In the genomic region with DNA sequence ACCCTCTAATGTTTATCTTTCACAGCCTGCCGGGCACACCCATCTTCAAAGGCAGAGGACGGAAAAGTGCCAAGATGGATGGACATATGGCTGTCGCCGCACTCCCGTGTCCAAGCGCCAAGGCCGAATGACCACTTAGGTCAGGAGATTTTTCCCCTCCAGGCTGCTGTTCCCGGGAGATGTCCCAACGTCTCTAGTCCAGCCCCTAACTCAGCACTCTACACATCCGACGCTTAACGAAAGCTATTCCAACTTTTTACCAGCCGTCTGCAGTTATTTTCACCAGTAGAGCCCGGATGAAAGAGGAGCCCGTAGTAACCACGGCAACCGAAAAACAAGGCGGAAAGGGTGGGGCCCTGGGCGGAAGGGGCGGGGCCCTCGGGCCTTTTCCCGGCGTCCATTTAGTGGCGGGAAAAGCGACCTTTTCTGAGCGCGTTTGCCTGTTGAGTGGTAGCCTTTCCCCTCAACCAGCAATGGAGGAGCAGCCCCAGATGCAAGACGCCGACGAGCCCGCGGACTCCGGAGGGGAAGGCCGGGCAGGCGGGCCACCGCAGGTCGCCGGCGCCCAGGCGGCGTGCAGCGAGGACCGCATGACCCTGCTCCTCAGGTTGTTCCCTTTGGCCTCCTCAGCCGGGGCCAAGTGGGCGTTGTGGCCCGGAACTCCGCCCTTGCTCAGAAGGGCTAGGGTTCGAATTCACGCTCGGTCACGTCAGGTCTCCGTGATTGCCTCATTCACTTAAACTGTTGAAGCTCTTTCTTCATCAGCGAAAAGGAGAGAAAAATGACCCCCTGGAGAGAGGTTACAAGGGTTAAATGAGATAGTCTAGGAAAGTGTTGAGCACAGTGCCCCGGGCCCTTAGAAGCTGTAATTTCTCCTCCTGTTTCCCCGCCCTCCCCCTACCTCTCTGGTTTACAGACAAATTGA, we compare ENCODE assay signal across 1 cellular context.
TF ChIP-seq lines count a peak whose summit lies in the region.

A gene with protein sequence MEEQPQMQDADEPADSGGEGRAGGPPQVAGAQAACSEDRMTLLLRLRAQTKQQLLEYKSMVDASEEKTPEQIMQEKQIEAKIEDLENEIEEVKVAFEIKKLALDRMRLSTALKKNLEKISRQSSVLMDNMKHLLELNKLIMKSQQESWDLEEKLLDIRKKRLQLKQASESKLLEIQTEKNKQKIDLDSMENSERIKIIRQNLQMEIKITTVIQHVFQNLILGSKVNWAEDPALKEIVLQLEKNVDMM (plus strand): TSS at position 422 of the 925 bp plus-strand sequence. CDS start 52 bp downstream, at position 474.

TF ChIP-seq in K562, 482 proteins besides CTCF, POLR2A, EP300 and RAD21 (continued from another document and continues in another):
- TF ChIP-seq ZSCAN32 (CRISPR knock-in tag; IDR thresholded peaks at IDR 0.05), result no peak
- TF ChIP-seq, protein P1, sequence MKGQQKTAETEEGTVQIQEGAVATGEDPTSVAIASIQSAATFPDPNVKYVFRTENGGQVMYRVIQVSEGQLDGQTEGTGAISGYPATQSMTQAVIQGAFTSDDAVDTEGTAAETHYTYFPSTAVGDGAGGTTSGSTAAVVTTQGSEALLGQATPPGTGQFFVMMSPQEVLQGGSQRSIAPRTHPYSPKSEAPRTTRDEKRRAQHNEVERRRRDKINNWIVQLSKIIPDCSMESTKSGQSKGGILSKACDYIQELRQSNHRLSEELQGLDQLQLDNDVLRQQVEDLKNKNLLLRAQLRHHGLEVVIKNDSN (CRISPR knock-in tag; IDR thresholded peaks at IDR 0.05), result peak; percentile 51
- TF ChIP-seq, protein P2, sequence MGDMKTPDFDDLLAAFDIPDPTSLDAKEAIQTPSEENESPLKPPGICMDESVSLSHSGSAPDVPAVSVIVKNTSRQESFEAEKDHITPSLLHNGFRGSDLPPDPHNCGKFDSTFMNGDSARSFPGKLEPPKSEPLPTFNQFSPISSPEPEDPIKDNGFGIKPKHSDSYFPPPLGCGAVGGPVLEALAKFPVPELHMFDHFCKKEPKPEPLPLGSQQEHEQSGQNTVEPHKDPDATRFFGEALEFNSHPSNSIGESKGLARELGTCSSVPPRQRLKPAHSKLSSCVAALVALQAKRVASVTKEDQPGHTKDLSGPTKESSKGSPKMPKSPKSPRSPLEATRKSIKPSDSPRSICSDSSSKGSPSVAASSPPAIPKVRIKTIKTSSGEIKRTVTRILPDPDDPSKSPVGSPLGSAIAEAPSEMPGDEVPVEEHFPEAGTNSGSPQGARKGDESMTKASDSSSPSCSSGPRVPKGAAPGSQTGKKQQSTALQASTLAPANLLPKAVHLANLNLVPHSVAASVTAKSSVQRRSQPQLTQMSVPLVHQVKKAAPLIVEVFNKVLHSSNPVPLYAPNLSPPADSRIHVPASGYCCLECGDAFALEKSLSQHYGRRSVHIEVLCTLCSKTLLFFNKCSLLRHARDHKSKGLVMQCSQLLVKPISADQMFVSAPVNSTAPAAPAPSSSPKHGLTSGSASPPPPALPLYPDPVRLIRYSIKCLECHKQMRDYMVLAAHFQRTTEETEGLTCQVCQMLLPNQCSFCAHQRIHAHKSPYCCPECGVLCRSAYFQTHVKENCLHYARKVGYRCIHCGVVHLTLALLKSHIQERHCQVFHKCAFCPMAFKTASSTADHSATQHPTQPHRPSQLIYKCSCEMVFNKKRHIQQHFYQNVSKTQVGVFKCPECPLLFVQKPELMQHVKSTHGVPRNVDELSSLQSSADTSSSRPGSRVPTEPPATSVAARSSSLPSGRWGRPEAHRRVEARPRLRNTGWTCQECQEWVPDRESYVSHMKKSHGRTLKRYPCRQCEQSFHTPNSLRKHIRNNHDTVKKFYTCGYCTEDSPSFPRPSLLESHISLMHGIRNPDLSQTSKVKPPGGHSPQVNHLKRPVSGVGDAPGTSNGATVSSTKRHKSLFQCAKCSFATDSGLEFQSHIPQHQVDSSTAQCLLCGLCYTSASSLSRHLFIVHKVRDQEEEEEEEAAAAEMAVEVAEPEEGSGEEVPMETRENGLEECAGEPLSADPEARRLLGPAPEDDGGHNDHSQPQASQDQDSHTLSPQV (IDR thresholded peaks at IDR 0.05), result peak; percentile 66; the same call in 1 of the 2 replicates
- no peak for TF ChIP-seq ZNF644 (tag; IDR thresholded peaks at IDR 0.05; ENCODE audit: low read depth)
- TF ChIP-seq, protein P3, sequence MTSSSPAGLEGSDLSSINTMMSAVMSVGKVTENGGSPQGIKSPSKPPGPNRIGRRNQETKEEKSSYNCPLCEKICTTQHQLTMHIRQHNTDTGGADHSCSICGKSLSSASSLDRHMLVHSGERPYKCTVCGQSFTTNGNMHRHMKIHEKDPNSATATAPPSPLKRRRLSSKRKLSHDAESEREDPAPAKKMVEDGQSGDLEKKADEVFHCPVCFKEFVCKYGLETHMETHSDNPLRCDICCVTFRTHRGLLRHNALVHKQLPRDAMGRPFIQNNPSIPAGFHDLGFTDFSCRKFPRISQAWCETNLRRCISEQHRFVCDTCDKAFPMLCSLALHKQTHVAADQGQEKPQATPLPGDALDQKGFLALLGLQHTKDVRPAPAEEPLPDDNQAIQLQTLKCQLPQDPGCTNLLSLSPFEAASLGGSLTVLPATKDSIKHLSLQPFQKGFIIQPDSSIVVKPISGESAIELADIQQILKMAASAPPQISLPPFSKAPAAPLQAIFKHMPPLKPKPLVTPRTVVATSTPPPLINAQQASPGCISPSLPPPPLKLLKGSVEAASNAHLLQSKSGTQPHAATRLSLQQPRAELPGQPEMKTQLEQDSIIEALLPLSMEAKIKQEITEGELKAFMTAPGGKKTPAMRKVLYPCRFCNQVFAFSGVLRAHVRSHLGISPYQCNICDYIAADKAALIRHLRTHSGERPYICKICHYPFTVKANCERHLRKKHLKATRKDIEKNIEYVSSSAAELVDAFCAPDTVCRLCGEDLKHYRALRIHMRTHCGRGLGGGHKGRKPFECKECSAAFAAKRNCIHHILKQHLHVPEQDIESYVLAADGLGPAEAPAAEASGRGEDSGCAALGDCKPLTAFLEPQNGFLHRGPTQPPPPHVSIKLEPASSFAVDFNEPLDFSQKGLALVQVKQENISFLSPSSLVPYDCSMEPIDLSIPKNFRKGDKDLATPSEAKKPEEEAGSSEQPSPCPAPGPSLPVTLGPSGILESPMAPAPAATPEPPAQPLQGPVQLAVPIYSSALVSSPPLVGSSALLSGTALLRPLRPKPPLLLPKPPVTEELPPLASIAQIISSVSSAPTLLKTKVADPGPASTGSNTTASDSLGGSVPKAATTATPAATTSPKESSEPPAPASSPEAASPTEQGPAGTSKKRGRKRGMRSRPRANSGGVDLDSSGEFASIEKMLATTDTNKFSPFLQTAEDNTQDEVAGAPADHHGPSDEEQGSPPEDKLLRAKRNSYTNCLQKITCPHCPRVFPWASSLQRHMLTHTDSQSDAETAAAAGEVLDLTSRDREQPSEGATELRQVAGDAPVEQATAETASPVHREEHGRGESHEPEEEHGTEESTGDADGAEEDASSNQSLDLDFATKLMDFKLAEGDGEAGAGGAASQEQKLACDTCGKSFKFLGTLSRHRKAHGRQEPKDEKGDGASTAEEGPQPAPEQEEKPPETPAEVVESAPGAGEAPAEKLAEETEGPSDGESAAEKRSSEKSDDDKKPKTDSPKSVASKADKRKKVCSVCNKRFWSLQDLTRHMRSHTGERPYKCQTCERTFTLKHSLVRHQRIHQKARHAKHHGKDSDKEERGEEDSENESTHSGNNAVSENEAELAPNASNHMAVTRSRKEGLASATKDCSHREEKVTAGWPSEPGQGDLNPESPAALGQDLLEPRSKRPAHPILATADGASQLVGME (CRISPR knock-in tag; IDR thresholded peaks at IDR 0.05), result peak; percentile 13; the same call in 1 of the 2 replicates
- TF ChIP-seq, protein P4, sequence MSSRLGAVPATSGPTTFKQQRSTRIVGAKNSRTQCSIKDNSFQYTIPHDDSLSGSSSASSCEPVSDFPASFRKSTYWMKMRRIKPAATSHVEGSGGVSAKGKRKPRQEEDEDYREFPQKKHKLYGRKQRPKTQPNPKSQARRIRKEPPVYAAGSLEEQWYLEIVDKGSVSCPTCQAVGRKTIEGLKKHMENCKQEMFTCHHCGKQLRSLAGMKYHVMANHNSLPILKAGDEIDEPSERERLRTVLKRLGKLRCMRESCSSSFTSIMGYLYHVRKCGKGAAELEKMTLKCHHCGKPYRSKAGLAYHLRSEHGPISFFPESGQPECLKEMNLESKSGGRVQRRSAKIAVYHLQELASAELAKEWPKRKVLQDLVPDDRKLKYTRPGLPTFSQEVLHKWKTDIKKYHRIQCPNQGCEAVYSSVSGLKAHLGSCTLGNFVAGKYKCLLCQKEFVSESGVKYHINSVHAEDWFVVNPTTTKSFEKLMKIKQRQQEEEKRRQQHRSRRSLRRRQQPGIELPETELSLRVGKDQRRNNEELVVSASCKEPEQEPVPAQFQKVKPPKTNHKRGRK (tag; IDR thresholded peaks at IDR 0.05), result no peak
- TF ChIP-seq MCM3 (IDR thresholded peaks at IDR 0.05), result no peak
- TF ChIP-seq TCF7 (IDR thresholded peaks at IDR 0.05; ENCODE audit: borderline replicate concordance), result no peak
- no peak; the same call in 1 of the 2 replicates for TF ChIP-seq SOX6 (IDR thresholded peaks at IDR 0.05)
- TF ChIP-seq CTBP1 (IDR thresholded peaks at IDR 0.05; ENCODE audit: borderline replicate concordance), result peak; percentile 21; the same call in 1 of the 2 replicates
- TF ChIP-seq, protein P5, sequence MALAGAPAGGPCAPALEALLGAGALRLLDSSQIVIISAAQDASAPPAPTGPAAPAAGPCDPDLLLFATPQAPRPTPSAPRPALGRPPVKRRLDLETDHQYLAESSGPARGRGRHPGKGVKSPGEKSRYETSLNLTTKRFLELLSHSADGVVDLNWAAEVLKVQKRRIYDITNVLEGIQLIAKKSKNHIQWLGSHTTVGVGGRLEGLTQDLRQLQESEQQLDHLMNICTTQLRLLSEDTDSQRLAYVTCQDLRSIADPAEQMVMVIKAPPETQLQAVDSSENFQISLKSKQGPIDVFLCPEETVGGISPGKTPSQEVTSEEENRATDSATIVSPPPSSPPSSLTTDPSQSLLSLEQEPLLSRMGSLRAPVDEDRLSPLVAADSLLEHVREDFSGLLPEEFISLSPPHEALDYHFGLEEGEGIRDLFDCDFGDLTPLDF (CRISPR knock-in tag; IDR thresholded peaks at IDR 0.05), result peak; percentile 79
- TF ChIP-seq HIVEP1 (CRISPR knock-in tag; IDR thresholded peaks at IDR 0.05), result no peak
- TF ChIP-seq TEAD4 (IDR thresholded peaks at IDR 0.05; ENCODE audit: low read length), result no peak
- no peak for TF ChIP-seq TEAD4 (CRISPR knock-in tag; IDR thresholded peaks at IDR 0.05; ENCODE audit: borderline replicate concordance)
- TF ChIP-seq, protein P6, sequence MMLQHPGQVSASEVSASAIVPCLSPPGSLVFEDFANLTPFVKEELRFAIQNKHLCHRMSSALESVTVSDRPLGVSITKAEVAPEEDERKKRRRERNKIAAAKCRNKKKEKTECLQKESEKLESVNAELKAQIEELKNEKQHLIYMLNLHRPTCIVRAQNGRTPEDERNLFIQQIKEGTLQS (IDR thresholded peaks at IDR 0.05), result peak; percentile 87
- TF ChIP-seq, protein P6 (CRISPR knock-in tag; conservative IDR thresholded peaks at IDR 0.05), result no peak; the same call in 1 of the 2 replicates
- no peak for TF ChIP-seq PURB (CRISPR knock-in tag; IDR thresholded peaks at IDR 0.05; ENCODE audit: low read depth)
- no peak for TF ChIP-seq TEAD2 (tag; IDR thresholded peaks at IDR 0.05)
- TF ChIP-seq ZNF586 (CRISPR knock-in tag; conservative IDR thresholded peaks at IDR 0.05), result no peak
- TF ChIP-seq ZNF830 (CRISPR knock-in tag; IDR thresholded peaks at IDR 0.05), result no peak
- TF ChIP-seq, protein P7, sequence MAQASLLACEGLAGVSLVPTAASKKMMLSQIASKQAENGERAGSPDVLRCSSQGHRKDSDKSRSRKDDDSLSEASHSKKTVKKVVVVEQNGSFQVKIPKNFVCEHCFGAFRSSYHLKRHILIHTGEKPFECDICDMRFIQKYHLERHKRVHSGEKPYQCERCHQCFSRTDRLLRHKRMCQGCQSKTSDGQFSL (CRISPR knock-in tag; IDR thresholded peaks at IDR 0.05), result no peak
- TF ChIP-seq, protein P7 (tag; IDR thresholded peaks at IDR 0.05), result no peak
- no peak for TF ChIP-seq RAD51 (IDR thresholded peaks at IDR 0.05; ENCODE audit: borderline replicate concordance, low read depth)
- no peak for TF ChIP-seq ZNF717 (CRISPR knock-in tag; IDR thresholded peaks at IDR 0.05)
- TF ChIP-seq SNRNP70 (optimal IDR thresholded peaks at IDR 0.05; ENCODE audit: low read depth, low read length), result no peak
- peak in 1 of 2 experiments; percentile 95; a peak in 2 of 4 replicates for TF ChIP-seq HDAC1 (IDR thresholded peaks at IDR 0.05)
- TF ChIP-seq ZNF143 (CRISPR knock-in tag; IDR thresholded peaks at IDR 0.05), result peak; percentile 65
- no peak for TF ChIP-seq ZNF445 (CRISPR knock-in tag; IDR thresholded peaks at IDR 0.05; ENCODE audit: low read depth)
- peak; percentile 34; the same call in 1 of the 2 replicates for TF ChIP-seq BCOR (IDR thresholded peaks at IDR 0.05)
- TF ChIP-seq EGR1 (conservative IDR thresholded peaks at IDR 0.05), result peak; percentile 82
- TF ChIP-seq CREBBP (IDR thresholded peaks at IDR 0.05; ENCODE audit: low read depth, low read length), result no peak
- TF ChIP-seq RFX1 (IDR thresholded peaks at IDR 0.05), result peak; percentile 98
- TF ChIP-seq ZNF79 (CRISPR knock-in tag; IDR thresholded peaks at IDR 0.05; ENCODE audit: low read depth), result no peak
- TF ChIP-seq NR4A1 (CRISPR knock-in tag; IDR thresholded peaks at IDR 0.05), result no peak
- TF ChIP-seq NR4A1 (tag; IDR thresholded peaks at IDR 0.05), result no peak
- TF ChIP-seq, protein P8, sequence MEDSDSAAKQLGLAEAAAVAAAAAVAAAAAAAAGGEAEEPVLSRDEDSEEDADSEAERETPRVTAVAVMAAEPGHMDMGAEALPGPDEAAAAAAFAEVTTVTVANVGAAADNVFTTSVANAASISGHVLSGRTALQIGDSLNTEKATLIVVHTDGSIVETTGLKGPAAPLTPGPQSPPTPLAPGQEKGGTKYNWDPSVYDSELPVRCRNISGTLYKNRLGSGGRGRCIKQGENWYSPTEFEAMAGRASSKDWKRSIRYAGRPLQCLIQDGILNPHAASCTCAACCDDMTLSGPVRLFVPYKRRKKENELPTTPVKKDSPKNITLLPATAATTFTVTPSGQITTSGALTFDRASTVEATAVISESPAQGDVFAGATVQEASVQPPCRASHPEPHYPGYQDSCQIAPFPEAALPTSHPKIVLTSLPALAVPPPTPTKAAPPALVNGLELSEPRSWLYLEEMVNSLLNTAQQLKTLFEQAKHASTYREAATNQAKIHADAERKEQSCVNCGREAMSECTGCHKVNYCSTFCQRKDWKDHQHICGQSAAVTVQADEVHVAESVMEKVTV (CRISPR knock-in tag; IDR thresholded peaks at IDR 0.05), result no peak
- TF ChIP-seq CSDE1 (IDR thresholded peaks at IDR 0.05), result peak in 1 of 2 experiments; percentile 69; a peak in 2 of 4 replicates
